Comparison of ENCODE assay signal across 29 cellular contexts in the genomic region with DNA sequence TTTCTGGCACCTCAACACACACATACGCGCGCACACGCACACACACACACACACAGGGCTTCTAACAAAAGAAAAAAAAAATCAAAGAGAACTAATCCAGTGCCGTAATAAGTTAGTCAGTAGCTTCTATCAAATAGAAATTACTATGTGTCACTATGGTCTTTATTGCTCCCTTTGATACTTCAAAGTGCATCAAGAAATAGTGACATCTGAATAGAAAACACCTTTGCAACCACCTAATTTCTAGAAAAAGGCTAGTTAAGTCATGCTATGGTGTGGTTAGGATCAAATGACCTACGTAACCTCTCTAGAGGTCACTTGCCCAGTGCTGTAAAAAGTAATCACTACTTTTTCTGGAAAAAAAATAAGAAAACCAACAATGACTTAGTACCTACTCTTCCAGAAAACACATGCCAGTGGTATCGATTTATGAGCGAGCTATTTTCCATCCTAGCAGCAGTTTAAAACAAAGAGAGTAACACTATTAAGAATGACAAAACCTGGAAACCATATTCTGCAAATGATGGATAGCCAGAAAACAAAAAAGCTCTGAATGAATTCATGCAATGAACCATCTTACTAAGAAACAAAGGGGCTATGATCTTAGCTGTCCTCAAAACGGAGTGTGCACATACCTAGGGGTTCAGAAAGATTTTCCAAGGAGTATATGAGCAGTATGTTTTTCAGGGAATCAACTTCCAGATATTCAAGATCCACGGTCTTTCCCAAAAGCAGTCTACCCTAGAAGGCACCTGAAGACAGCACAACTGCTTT.
"Had no signal": no experiment of that assay in that cellular context is flagged by ENCODE, and none has a peak within 500 bp of the region (broad histone marks: within the 10 kb centered on the region; RNA-seq: fewer than 3 reads in every experiment).

No MANE protein-coding gene starts in this region.

- FAIRE-seq: HepG2 had no signal

- DNase-seq: activated CD4-positive, alpha-beta T cell treated with anti-CD3 and anti-CD28 coated beads for 48 hours; activated CD4-positive, alpha-beta T cell treated with anti-CD3 and anti-CD28 coated beads, Interleukin-2, amount 50 U/mL, for 4 hours; activated CD4-positive, CD25-positive, alpha-beta regulatory T cell; activated CD8-positive, alpha-beta memory T cell treated with anti-CD3 and anti-CD28 coated beads, Interleukin-2, amount 50 U/mL, for 48 hours; activated effector memory CD4-positive, alpha-beta T cell treated with anti-CD3 and anti-CD28 coated beads, Interleukin-2, amount 50 U/mL, for 16 hours; activated naive CD8-positive, alpha-beta T cell treated with anti-CD3 and anti-CD28 coated beads, Interleukin-2, amount 10 ng/mL, durations not matched to agents 7 days and 5 days; aorta; caudate nucleus; colonic mucosa; NCI-H1092; NCI-H1417; NCI-H1930; NCI-H2171; NCI-H2227 treated with DMSO at 0.1 percent for 48 hours; NCI-H446 treated with DMSO at 0.1 percent for 48 hours; NCI-H524 treated with DMSO at 0.1 percent for 48 hours; NCI-H82; NK-92 treated with Interleukin-12 subunit alpha and Interleukin-12 subunit beta, amount 100 ng/mL, for 24 hours; OCI-M1; RPMI8226; T-helper 1 cell had no signal

- H3K4me3 Mint-ChIP-seq: activated naive CD8-positive, alpha-beta T cell treated with anti-CD3 and anti-CD28 coated beads, Interleukin-2, amount 10 ng/mL, durations not matched to agents 7 days and 5 days; activated T-helper 1 cell treated with anti-CD3 and anti-CD28 coated beads, Interleukin-12 subunit alpha, Interleukin-12 subunit beta, Interleukin-2, Interleukin-4 antibody, amounts not matched to agents 30 ng/mL and 10 ng/mL and 1 ng/mL, durations not matched to agents 14 hours and 24 hours and 36 hours had no signal

- H3K4me2 ChIP-seq: KMS-11 had no signal

- H3K4me1 ChIP-seq: breast epithelium, colonic mucosa had no signal

- H3K9me3 ChIP-seq: breast epithelium, colonic mucosa had no signal

- H3K36me3 ChIP-seq: breast epithelium, colonic mucosa had no signal

- H3K27ac ChIP-seq: breast epithelium, colonic mucosa, KMS-11, SK-N-MC, VCaP had no signal

- H3K4me3 ChIP-seq: breast epithelium, colonic mucosa, SK-N-MC had no signal

- H3K27ac Mint-ChIP-seq: activated naive CD8-positive, alpha-beta T cell treated with anti-CD3 and anti-CD28 coated beads, Interleukin-2, amount 10 ng/mL, durations not matched to agents 7 days and 5 days; activated T-helper 1 cell treated with anti-CD3 and anti-CD28 coated beads, Interleukin-12 subunit alpha, Interleukin-12 subunit beta, Interleukin-2, Interleukin-4 antibody, amounts not matched to agents 30 ng/mL and 10 ng/mL and 1 ng/mL, durations not matched to agents 14 hours and 24 hours and 36 hours had no signal

- H3K27me3 ChIP-seq: breast epithelium, colonic mucosa had no signal

- ATAC-seq: HepG2, Panc1, Right ventricle myocardium inferior had no signal
